In genomic region chr20:47805951-47806350, GRCh38 we compare ENCODE assay signal across 1 cellular context.
TF ChIP-seq lines count a peak whose summit lies in the region.

No MANE protein-coding gene starts in this region.

TF ChIP-seq in HepG2, 621 proteins besides CTCF, POLR2A, EP300 and RAD21 (continued from another document):
- TF ChIP-seq PRDM15 (CRISPR knock-in tag; IDR thresholded peaks at IDR 0.05) (no peak), FOXJ3 (CRISPR knock-in tag; IDR thresholded peaks at IDR 0.05; ENCODE audit: borderline replicate concordance) (no peak), ZNF496 (CRISPR knock-in tag; IDR thresholded peaks at IDR 0.05; ENCODE audit: insufficient replicate concordance) (no peak), NFIB (CRISPR knock-in tag; IDR thresholded peaks at IDR 0.05; ENCODE audit: borderline replicate concordance) (no peak), FLYWCH1 (CRISPR knock-in tag; IDR thresholded peaks at IDR 0.05) (no peak), FOXC1 (CRISPR knock-in tag; IDR thresholded peaks at IDR 0.05; ENCODE audit: borderline replicate concordance) (no peak), XRCC5 (optimal IDR thresholded peaks at IDR 0.05; ENCODE audit: low read length) (no peak), MAFF (IDR thresholded peaks at IDR 0.05; ENCODE audit: low read depth, low read length) (no peak), CENPX (CRISPR knock-in tag; IDR thresholded peaks at IDR 0.05) (no peak), ZNF709 (CRISPR knock-in tag; IDR thresholded peaks at IDR 0.05) (no peak), BRCA1 (CRISPR knock-in tag; IDR thresholded peaks at IDR 0.05) (no peak), HNRNPH1 (optimal IDR thresholded peaks at IDR 0.05; ENCODE audit: low read depth, low read length) (no peak), SALL2 (CRISPR knock-in tag; IDR thresholded peaks at IDR 0.05) (no peak), SUZ12 (IDR thresholded peaks at IDR 0.05; ENCODE audit: low read depth, low read length) (no peak), ZNF576 (CRISPR knock-in tag; IDR thresholded peaks at IDR 0.05) (no peak), HOXD1 (CRISPR knock-in tag; IDR thresholded peaks at IDR 0.05) (no peak), FOSL1 (CRISPR knock-in tag; IDR thresholded peaks at IDR 0.05; ENCODE audit: borderline replicate concordance) (no peak), ZBTB26 (CRISPR knock-in tag; IDR thresholded peaks at IDR 0.05; ENCODE audit: borderline replicate concordance) (no peak)
TF ChIP-seq in HepG2: peak in this region for 0.
